ENCODE assay signal across 9 cellular contexts in the genomic region with DNA sequence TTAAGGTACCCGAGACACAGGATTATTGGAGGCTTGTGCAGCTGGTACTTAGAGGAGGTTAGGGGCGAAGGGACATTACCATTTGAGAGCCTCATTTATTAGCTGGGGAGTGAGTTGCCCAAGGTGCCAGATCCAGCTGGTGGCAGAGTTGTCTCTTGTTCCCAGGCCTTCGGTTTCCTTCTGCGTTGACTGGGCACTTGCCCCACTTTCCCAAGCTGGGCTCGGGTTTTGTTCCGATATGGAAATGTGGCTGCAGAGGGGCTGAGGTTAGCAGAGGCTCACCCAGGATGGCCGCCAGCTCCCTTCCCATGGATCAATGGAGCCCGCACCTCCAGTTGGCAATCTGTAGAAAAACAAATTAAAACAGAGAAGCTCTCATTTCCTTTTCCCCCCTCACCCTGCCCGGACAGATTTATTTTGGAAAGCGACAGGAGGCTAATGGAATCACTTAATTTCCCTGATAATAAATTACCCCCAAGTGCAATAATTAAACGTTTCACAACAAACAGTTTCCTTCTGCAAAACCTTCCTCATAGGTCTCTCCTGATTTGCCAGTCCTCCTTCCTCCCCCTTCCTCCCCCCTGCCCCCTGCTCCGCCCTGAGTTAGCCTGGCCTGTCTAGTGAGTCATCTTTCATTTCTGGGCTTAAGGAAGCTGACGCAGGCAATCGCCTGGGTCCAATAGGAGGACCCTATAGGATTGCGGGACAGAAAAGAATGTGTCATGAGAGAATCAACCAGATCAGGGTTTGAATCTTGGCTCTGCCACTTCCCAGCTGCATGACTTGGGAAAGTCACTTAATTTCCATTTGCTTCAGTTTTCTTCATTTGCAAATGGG. TPM values are rescaled to one million over a fixed set of nuclear protein-coding genes. Genes with fewer than 3 reads are reported as not detected.
DNase-seq lines count a peak whose midpoint lies in the region; ATAC-seq and TF ChIP-seq lines count a peak whose summit lies in the region.
"Had no signal": no experiment of that assay in that cellular context is flagged by ENCODE, and none has a peak within 500 bp of the region (broad histone marks: within the 10 kb centered on the region; RNA-seq: fewer than 3 reads in every experiment).

No MANE protein-coding gene starts in this region.

- H3K4me1 Mint-ChIP-seq in activated CD8-positive, alpha-beta T cell treated with anti-CD3 and anti-CD28 coated beads, Interleukin-2, amount 10 ng/mL, durations not matched to agents 7 days and 5 days (ENCODE audit: low read depth): no peaks in the 10 kb centered on the region

- no peak overlapping the region for H3K4me2 ChIP-seq in trophoblast cell (ENCODE audit: low read length)

- H3K27ac Mint-ChIP-seq in activated CD8-positive, alpha-beta T cell treated with anti-CD3 and anti-CD28 coated beads, Interleukin-2, amount 10 ng/mL, durations not matched to agents 7 days and 5 days: no peak overlapping the region

- DNase-seq in GM03348 (ENCODE audit: low spot score): peak; percentile 80
- peak; percentile 22 for DNase-seq in NCI-H460 (ENCODE audit: extremely low read depth, low read depth)
- DNase-seq in epithelial cell of esophagus (ENCODE audit: low read depth): peak; percentile 4
- peak; percentile 11 to 17 for DNase-seq in trophoblast cell
- no peak for DNase-seq in spleen
- no peak for DNase-seq in activated CD8-positive, alpha-beta T cell treated with anti-CD3 and anti-CD28 coated beads, Interleukin-2, amount 10 ng/mL, durations not matched to agents 7 days and 5 days
- DNase-seq: effector memory CD4-positive, alpha-beta T cell had no signal

- peaks cover 9% of the 10 kb centered on the region for H3K27me3 Mint-ChIP-seq in activated CD8-positive, alpha-beta T cell treated with anti-CD3 and anti-CD28 coated beads, Interleukin-2, amount 10 ng/mL, durations not matched to agents 7 days and 5 days (ENCODE audit: low read depth)

- no peaks in the 10 kb centered on the region for H3K9me3 Mint-ChIP-seq in activated CD8-positive, alpha-beta T cell treated with anti-CD3 and anti-CD28 coated beads, Interleukin-2, amount 10 ng/mL, durations not matched to agents 7 days and 5 days (ENCODE audit: insufficient read depth)

- H3K79me2 ChIP-seq in trophoblast cell (ENCODE audit: control insufficient read depth, insufficient read depth, low read length, poor library complexity): no peaks in the 10 kb centered on the region

- ATAC-seq in GM21723 (IDR thresholded peaks at IDR 0.05; ENCODE audit: unreplicated experiment): no peak
- no peak for ATAC-seq in activated CD8-positive, alpha-beta T cell treated with anti-CD3 and anti-CD28 coated beads, Interleukin-2, amount 10 ng/mL, durations not matched to agents 7 days and 5 days
- no peak for ATAC-seq in HG02623 (IDR thresholded peaks at IDR 0.05; ENCODE audit: unreplicated experiment)

- WGBS in trophoblast cell (ENCODE audit: extremely low coverage, insufficient coverage, insufficient read length): no CpG with 5 or more reads among the region's 15 CpGs
- 59 to 76% (median 61%) methylated on average over 15 of the region's 15 CpGs for WGBS in spleen, 5 donors

- no peak overlapping the region for H3K14ac ChIP-seq in trophoblast cell (ENCODE audit: low read length)

- H3K9me3 ChIP-seq in trophoblast cell (ENCODE audit: insufficient read depth, low read depth, low read length): no peaks in the 10 kb centered on the region
- H3K9me3 ChIP-seq in spleen: no peaks in the 10 kb centered on the region

- no peaks in the 10 kb centered on the region for H3K79me1 ChIP-seq in trophoblast cell (ENCODE audit: low read length)

- H3K9ac ChIP-seq in trophoblast cell (ENCODE audit: low read length): no peak overlapping the region

- H2AK5ac ChIP-seq in trophoblast cell (ENCODE audit: low read length): no peak overlapping the region

- H3K4ac ChIP-seq in trophoblast cell (ENCODE audit: low read depth, low read length): no peak overlapping the region

- H3K27ac ChIP-seq in trophoblast cell (ENCODE audit: low read depth, low read length): no peak overlapping the region
- H3K27ac ChIP-seq in spleen: no peak overlapping the region

- no peak overlapping the region for H2AFZ ChIP-seq in trophoblast cell (ENCODE audit: insufficient read depth, low read length, poor library complexity)

- no peaks in the 10 kb centered on the region for H3K4me1 ChIP-seq in trophoblast cell (ENCODE audit: control insufficient read depth in 1 of 2, insufficient read depth in 2 of 2, low read length in 2 of 2)
- no peaks in the 10 kb centered on the region for H3K4me1 ChIP-seq in spleen

- no peak overlapping the region for H2BK5ac ChIP-seq in trophoblast cell (ENCODE audit: low read depth, low read length, poor library complexity)

- CTCF ChIA-PET in activated CD8-positive, alpha-beta T cell treated with anti-CD3 and anti-CD28 coated beads, Interleukin-2, amount 10 ng/mL, durations not matched to agents 7 days and 5 days (lab: Charles Lee): interaction anchor here (0.6 kb wide), 1 partner anchor 574 kb away, joined by 3 read pairs; no protein-coding TSS in a partner anchor

- POLR2A ChIA-PET in activated CD8-positive, alpha-beta T cell treated with anti-CD3 and anti-CD28 coated beads, Interleukin-2, amount 10 ng/mL, durations not matched to agents 7 days and 5 days (lab: Charles Lee): no interaction called here

- no peak overlapping the region for H4K91ac ChIP-seq in trophoblast cell (ENCODE audit: low read depth, low read length)

- intact Hi-C loops in spleen (cut with DNase I; ENCODE audit: low total_unique reads): no loop called here

- no peak overlapping the region for H4K12ac ChIP-seq in trophoblast cell (ENCODE audit: low read depth, low read length)

- H4K8ac ChIP-seq in trophoblast cell (ENCODE audit: low read depth, low read length): no peak overlapping the region

- H3K4me3 Mint-ChIP-seq in activated CD8-positive, alpha-beta T cell treated with anti-CD3 and anti-CD28 coated beads, Interleukin-2, amount 10 ng/mL, durations not matched to agents 7 days and 5 days: no peak overlapping the region

- no peak overlapping the region for H2BK120ac ChIP-seq in trophoblast cell (ENCODE audit: insufficient read depth, low read length, poor library complexity)

- no peak overlapping the region for H3K23ac ChIP-seq in trophoblast cell (ENCODE audit: low read length)

- TF ChIP-seq CTCF in epithelial cell of esophagus (IDR thresholded peaks at IDR 0.05; ENCODE audit: insufficient read depth, low read depth, low read length, missing control alignments): no peak
- TF ChIP-seq CTCF in spleen (IDR thresholded peaks at IDR 0.05 in 8 of 11, conservative IDR thresholded peaks at IDR 0.05 in 3 of 11): no peak

- H3K36me3 Mint-ChIP-seq in activated CD8-positive, alpha-beta T cell treated with anti-CD3 and anti-CD28 coated beads, Interleukin-2, amount 10 ng/mL, durations not matched to agents 7 days and 5 days (ENCODE audit: low read depth): no peaks in the 10 kb centered on the region

- H2BK12ac ChIP-seq in trophoblast cell (ENCODE audit: low read length): no peak overlapping the region

- H3K4me3 ChIP-seq in epithelial cell of esophagus (ENCODE audit: low read length) (no peak overlapping the region), trophoblast cell (ENCODE audit: low read depth, low read length) (no peak overlapping the region), spleen (no peak overlapping the region)

- TF ChIP-seq POLR2A in spleen (IDR thresholded peaks at IDR 0.05): no peak

- no peak overlapping the region for H3K18ac ChIP-seq in trophoblast cell (ENCODE audit: low read length)

- no peaks in the 10 kb centered on the region for H3K27me3 ChIP-seq in trophoblast cell (ENCODE audit: insufficient read depth, low read length)
- H3K27me3 ChIP-seq in spleen (replicated peaks in 1 of 7): peaks cover 0 to 8% (median 0%) of the 10 kb centered on the region in 7 donors

- H3K36me3 ChIP-seq in trophoblast cell (ENCODE audit: control insufficient read depth in 1 of 2, insufficient read depth in 2 of 2, low read length in 2 of 2) (no peaks in the 10 kb centered on the region), spleen (no peaks in the 10 kb centered on the region)

RNA-seq across cellular contexts. Expression of gene ADRA2A, which starts 51.7 kb away (rescaled TPM):
- total RNA-seq in NCI-H460 (2014; rRNA removed; shearing (Covaris generic)): not detected in 2 replicates
- not detected in 2 replicates for polyA plus RNA-seq in NCI-H460 (2014; cell fraction: nucleus; rRNA removed)
- polyA plus RNA-seq in trophoblast cell (2013): 0.08 and 0.11 TPM in 2 replicates
- total RNA-seq in spleen: 10 to 100 TPM in 5 of 7 donors, 1 to 10 TPM in 2; 7.1 to 48.1 (median 13.8) TPM
- 1 to 10 TPM in 1 of 3 donors, under 1 TPM in 2; 0.35 to 1.2 (median 0.74) TPM for polyA plus RNA-seq in spleen
- total RNA-seq in activated CD8-positive, alpha-beta T cell treated with anti-CD3 and anti-CD28 coated beads, Interleukin-2, amount 10 ng/mL, durations not matched to agents 7 days and 5 days: not detected

Comparison
In these comparisons a context has a peak if more than half of its experiments do, and no peak if none do; other contexts are left out.
1. DNase-seq: peak in GM03348 (single experiment), NCI-H460 (single experiment), epithelial cell of esophagus (single experiment) and trophoblast cell (2 of 2); none in spleen (single experiment) and activated CD8-positive, alpha-beta T cell treated with anti-CD3 and anti-CD28 coated beads, Interleukin-2, amount 10 ng/mL, durations not matched to agents 7 days and 5 days (single experiment).